In the genomic region with DNA sequence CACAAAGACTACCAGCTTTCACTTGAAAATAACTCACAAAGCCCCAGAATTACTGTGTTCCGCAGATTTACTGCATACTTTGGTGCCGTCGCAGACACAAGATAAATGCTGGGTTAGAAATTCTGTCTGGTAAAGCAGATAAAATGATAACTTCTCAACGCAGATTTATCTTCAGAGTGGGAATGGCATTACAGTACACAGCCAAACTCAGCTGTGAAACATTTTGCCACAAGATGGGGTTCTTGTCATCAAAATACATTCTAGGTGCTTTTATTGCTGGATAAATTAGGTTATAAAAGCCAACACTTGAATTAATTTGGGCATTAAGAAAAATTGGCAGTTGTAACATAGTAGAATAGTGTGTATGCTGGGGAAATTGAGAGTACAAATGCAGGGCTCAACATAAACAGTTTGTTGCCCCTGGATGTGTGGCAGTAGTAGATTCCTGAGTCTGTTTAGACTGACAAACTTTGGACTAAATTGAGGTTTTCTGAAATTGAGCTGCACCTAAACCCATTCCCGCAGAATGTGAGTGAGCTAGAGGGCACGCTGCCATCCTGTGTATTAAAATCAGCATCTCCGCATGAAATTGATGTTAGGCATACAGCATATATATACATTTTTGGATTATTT, we compare ENCODE assay signal across 11 cellular contexts.
A peak's percentile ranks its signal among the peaks of the same experiment; 100 is the strongest.
DNase-seq lines count a peak whose midpoint lies in the region; ATAC-seq and TF ChIP-seq lines count a peak whose summit lies in the region.
"Had no signal": no experiment of that assay in that cellular context is flagged by ENCODE, and none has a peak within 500 bp of the region (broad histone marks: within the 10 kb centered on the region; RNA-seq: fewer than 3 reads in every experiment).

No MANE protein-coding gene starts in this region.

- peak; percentile 60 for TF ChIP-seq CTCF in CD8-positive, alpha-beta T cell (IDR thresholded peaks at IDR 0.05)
- TF ChIP-seq CTCF in Peyer's patch (IDR thresholded peaks at IDR 0.05) (peak in 4 of 6 experiments; percentile 37 to 49 (median 42)), neural cell (IDR thresholded peaks at IDR 0.05; ENCODE audit: poor library complexity, severe bottlenecking) (peak; percentile 61)

- H3K9me3 Mint-ChIP-seq in CD8-positive, alpha-beta T cell = no peaks in the 10 kb centered on the region
- H3K9me3 Mint-ChIP-seq: activated naive CD8-positive, alpha-beta T cell treated with anti-CD3 and anti-CD28 coated beads, Interleukin-2, amount 10 ng/mL, durations not matched to agents 7 days and 5 days had no signal

- no peaks in the 10 kb centered on the region for H4K20me1 ChIP-seq in neural cell (ENCODE audit: insufficient read depth)

- no peak overlapping the region for H3K4me3 ChIP-seq in CD8-positive, alpha-beta T cell (ENCODE audit: low read depth, low read length)
- H3K4me3 ChIP-seq in Peyer's patch (no peak overlapping the region), neural cell (ENCODE audit: low read length) (no peak overlapping the region)

- CTCF ChIA-PET in CD8-positive, alpha-beta T cell (lab: Charles Lee) = interaction anchor here (0.6 to 4.4 kb wide), 29 partner anchors 10 to 655 kb away, joined by 3 to 37 read pairs (median 4); no protein-coding TSS in a partner anchor

- no peaks in the 10 kb centered on the region for H3K4me1 ChIP-seq in CD8-positive, alpha-beta T cell (ENCODE audit: insufficient read depth, low read length)
- no peaks in the 10 kb centered on the region for H3K4me1 ChIP-seq in Peyer's patch

- H3K9me3 ChIP-seq in CD8-positive, alpha-beta T cell (ENCODE audit: low read length) = no peaks in the 10 kb centered on the region
- H3K9me3 ChIP-seq in Peyer's patch (no peaks in the 10 kb centered on the region), neural cell (ENCODE audit: low read length) (no peaks in the 10 kb centered on the region)

- H3K36me3 ChIP-seq in CD8-positive, alpha-beta T cell (ENCODE audit: insufficient read depth, low read length) = no peaks in the 10 kb centered on the region
- no peaks in the 10 kb centered on the region for H3K36me3 ChIP-seq in Peyer's patch
- no peaks in the 10 kb centered on the region for H3K36me3 ChIP-seq in neural cell (ENCODE audit: insufficient read depth, low read length)

- H3K4me2 ChIP-seq in neural cell (ENCODE audit: low read length) = no peak overlapping the region

- peak; percentile 63 for TF ChIP-seq RAD21 in neural cell (conservative IDR thresholded peaks at IDR 0.05)

- H3K27ac Mint-ChIP-seq in CD8-positive, alpha-beta T cell = no peak overlapping the region

- no peak for TF ChIP-seq POLR2A in Peyer's patch (IDR thresholded peaks at IDR 0.05)

- H3K9me2 ChIP-seq in neural cell (ENCODE audit: insufficient read depth, low read length) = no peaks in the 10 kb centered on the region

- no peak for DNase-seq in CD8-positive, alpha-beta T cell
- no peak for DNase-seq in Peyer's patch
- DNase-seq in fibroblast of gingiva (ENCODE audit: low read depth) = peak; percentile 29
- DNase-seq in occipital lobe (lab: John Stamatoyannopoulos, UW) = no peak
- no peak for DNase-seq in activated gamma-delta T cell (lab: John Stamatoyannopoulos, UW)
- DNase-seq: activated naive CD8-positive, alpha-beta T cell treated with anti-CD3 and anti-CD28 coated beads, Interleukin-2, amount 10 ng/mL, durations not matched to agents 7 days and 5 days; GDM1; NCI-H2171 treated with DMSO at 0.1 percent for 48 hours had no signal

- no peaks in the 10 kb centered on the region for H3K79me2 ChIP-seq in neural cell (replicated peaks; ENCODE audit: insufficient read depth, low read length)

- H3K27ac ChIP-seq in CD8-positive, alpha-beta T cell (ENCODE audit: low read depth, low read length) = no peak overlapping the region
- H3K27ac ChIP-seq in Peyer's patch (no peak overlapping the region), neural cell (ENCODE audit: low read length) (no peak overlapping the region)

- H3K4me1 Mint-ChIP-seq in CD8-positive, alpha-beta T cell (ENCODE audit: low read depth) = no peaks in the 10 kb centered on the region

- H3K4me3 Mint-ChIP-seq in CD8-positive, alpha-beta T cell = no peak overlapping the region
- H3K4me3 Mint-ChIP-seq: activated naive CD8-positive, alpha-beta T cell treated with anti-CD3 and anti-CD28 coated beads, Interleukin-2, amount 10 ng/mL, durations not matched to agents 7 days and 5 days had no signal

- no peak overlapping the region for H3K9ac ChIP-seq in neural cell (ENCODE audit: low read length)

- POLR2A ChIA-PET in CD8-positive, alpha-beta T cell (lab: Charles Lee) = interaction anchor here (0.5 to 2.8 kb wide), 4 partner anchors 15 to 1051 kb away, joined by 3 to 15 read pairs (median 4); no protein-coding TSS in a partner anchor

- H3F3A ChIP-seq in neural cell (ENCODE audit: insufficient read depth, low read length, poor library complexity, severe bottlenecking) = no peaks in the 10 kb centered on the region

- H2AFZ ChIP-seq in neural cell (ENCODE audit: low read depth, low read length) = no peak overlapping the region

- no peak for TF ChIP-seq EP300 in neural cell (conservative IDR thresholded peaks at IDR 0.05; ENCODE audit: poor library complexity, severe bottlenecking)

- intact Hi-C loops in CD8-positive, alpha-beta T cell (cut with DNase I, micrococcal nuclease) = loop anchor here (1.0 to 10.0 kb wide), 7 partner anchors 34 to 655 kb away; no protein-coding TSS in a partner anchor

- H3K27me3 ChIP-seq in CD8-positive, alpha-beta T cell (ENCODE audit: insufficient read depth, low read length) = no peaks in the 10 kb centered on the region
- H3K27me3 ChIP-seq in Peyer's patch = no peaks in the 10 kb centered on the region
- no peaks in the 10 kb centered on the region for H3K27me3 ChIP-seq in neural cell (ENCODE audit: insufficient read depth, low read depth, low read length)

- no peak for ATAC-seq in CD8-positive, alpha-beta T cell
- ATAC-seq in HG03432 (IDR thresholded peaks at IDR 0.05; ENCODE audit: unreplicated experiment) (no peak), GM19035 (IDR thresholded peaks at IDR 0.05; ENCODE audit: unreplicated experiment) (no peak)

- no peaks in the 10 kb centered on the region for H3K27me3 Mint-ChIP-seq in CD8-positive, alpha-beta T cell (ENCODE audit: low read depth)
- H3K27me3 Mint-ChIP-seq: activated naive CD8-positive, alpha-beta T cell treated with anti-CD3 and anti-CD28 coated beads, Interleukin-2, amount 10 ng/mL, durations not matched to agents 7 days and 5 days had no signal

- H3K36me3 Mint-ChIP-seq in CD8-positive, alpha-beta T cell = peaks cover 35% of the 10 kb centered on the region

TF ChIP-seq in neural cell, 6 proteins besides CTCF, POLR2A, EP300 and RAD21:
- TF ChIP-seq SMC3 (conservative IDR thresholded peaks at IDR 0.05; ENCODE audit: poor library complexity) = peak; percentile 69
- TF ChIP-seq, protein P1, sequence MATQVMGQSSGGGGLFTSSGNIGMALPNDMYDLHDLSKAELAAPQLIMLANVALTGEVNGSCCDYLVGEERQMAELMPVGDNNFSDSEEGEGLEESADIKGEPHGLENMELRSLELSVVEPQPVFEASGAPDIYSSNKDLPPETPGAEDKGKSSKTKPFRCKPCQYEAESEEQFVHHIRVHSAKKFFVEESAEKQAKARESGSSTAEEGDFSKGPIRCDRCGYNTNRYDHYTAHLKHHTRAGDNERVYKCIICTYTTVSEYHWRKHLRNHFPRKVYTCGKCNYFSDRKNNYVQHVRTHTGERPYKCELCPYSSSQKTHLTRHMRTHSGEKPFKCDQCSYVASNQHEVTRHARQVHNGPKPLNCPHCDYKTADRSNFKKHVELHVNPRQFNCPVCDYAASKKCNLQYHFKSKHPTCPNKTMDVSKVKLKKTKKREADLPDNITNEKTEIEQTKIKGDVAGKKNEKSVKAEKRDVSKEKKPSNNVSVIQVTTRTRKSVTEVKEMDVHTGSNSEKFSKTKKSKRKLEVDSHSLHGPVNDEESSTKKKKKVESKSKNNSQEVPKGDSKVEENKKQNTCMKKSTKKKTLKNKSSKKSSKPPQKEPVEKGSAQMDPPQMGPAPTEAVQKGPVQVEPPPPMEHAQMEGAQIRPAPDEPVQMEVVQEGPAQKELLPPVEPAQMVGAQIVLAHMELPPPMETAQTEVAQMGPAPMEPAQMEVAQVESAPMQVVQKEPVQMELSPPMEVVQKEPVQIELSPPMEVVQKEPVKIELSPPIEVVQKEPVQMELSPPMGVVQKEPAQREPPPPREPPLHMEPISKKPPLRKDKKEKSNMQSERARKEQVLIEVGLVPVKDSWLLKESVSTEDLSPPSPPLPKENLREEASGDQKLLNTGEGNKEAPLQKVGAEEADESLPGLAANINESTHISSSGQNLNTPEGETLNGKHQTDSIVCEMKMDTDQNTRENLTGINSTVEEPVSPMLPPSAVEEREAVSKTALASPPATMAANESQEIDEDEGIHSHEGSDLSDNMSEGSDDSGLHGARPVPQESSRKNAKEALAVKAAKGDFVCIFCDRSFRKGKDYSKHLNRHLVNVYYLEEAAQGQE (IDR thresholded peaks at IDR 0.05; ENCODE audit: borderline replicate concordance) = no peak
